Comparison of ENCODE assay signal across 16 cellular contexts in genomic region chr4:87071401-87071800, GRCh38.
A peak's percentile ranks its signal among the peaks of the same experiment; 100 is the strongest.
DNase-seq lines count a peak whose midpoint lies in the region; ATAC-seq and TF ChIP-seq lines count a peak whose summit lies in the region.
"Had no signal": no experiment of that assay in that cellular context is flagged by ENCODE, and none has a peak within 500 bp of the region (broad histone marks: within the 10 kb centered on the region; RNA-seq: fewer than 3 reads in every experiment).

No MANE protein-coding gene starts in this region.

- DNase-seq in T-helper 2 cell treated with Interferon-gamma antibody and Interleukin-4, amounts not matched to agents 5 μg/mL and 100 μg/mL, for 36 hours (ENCODE audit: low spot score) = no peak
- no peak for DNase-seq in T-helper 2 cell
- peak; percentile 25 to 74 for DNase-seq in NCI-H446 (lab: John Stamatoyannopoulos, UW)
- DNase-seq in colonic mucosa = peak; percentile 46
- DNase-seq in sigmoid colon = no peak
- no peak for DNase-seq in activated CD4-positive, alpha-beta T cell treated with anti-CD3 and anti-CD28 coated beads for 48 hours
- no peak for DNase-seq in natural killer cell treated with Interleukin-12 subunit alpha and Interleukin-12 subunit beta and Interleukin-15 and Interleukin-18, amount 100 ng/mL, for 72 hours (ENCODE audit: low spot score)
- DNase-seq in HAP-1 (ENCODE audit: low spot score in 2 of 2) = no peak
- DNase-seq: cerebellar nuclear complex, EL, hippocampal formation, KG1, NCI-H2107, PC-9, upper lobe of left lung had no signal

- H3K36me3 Mint-ChIP-seq in T-helper 2 cell treated with Interferon-gamma antibody and Interleukin-4, amounts not matched to agents 5 μg/mL and 100 μg/mL, for 36 hours (ENCODE audit: low read depth) = peaks cover 5% of the 10 kb centered on the region
- H3K36me3 Mint-ChIP-seq in natural killer cell treated with Interleukin-12 subunit alpha and Interleukin-12 subunit beta and Interleukin-15 and Interleukin-18, amount 100 ng/mL, for 72 hours = no peaks in the 10 kb centered on the region

- TF ChIP-seq POLR2A in sigmoid colon (IDR thresholded peaks at IDR 0.05) = no peak

- WGBS in sigmoid colon, 2 donors = 43 to 71% methylated on average over 3 of the region's 3 CpGs

- TF ChIP-seq CTCF in colonic mucosa (IDR thresholded peaks at IDR 0.05) (no peak), sigmoid colon (IDR thresholded peaks at IDR 0.05) (no peak)

- intact Hi-C loops in colonic mucosa (cut with DNase I) = no loop called here
- intact Hi-C loops in sigmoid colon (cut with DNase I) = no loop called here

- no peaks in the 10 kb centered on the region for H3K9me3 ChIP-seq in colonic mucosa
- no peaks in the 10 kb centered on the region for H3K9me3 ChIP-seq in sigmoid colon
- H3K9me3 ChIP-seq in HAP-1 = no peaks in the 10 kb centered on the region
- H3K9me3 ChIP-seq: upper lobe of left lung had no signal

- ATAC-seq in natural killer cell treated with Interleukin-12 subunit alpha and Interleukin-12 subunit beta and Interleukin-15 and Interleukin-18, amount 100 ng/mL, for 72 hours = no peak

- no peaks in the 10 kb centered on the region for H3K9me3 Mint-ChIP-seq in T-helper 2 cell treated with Interferon-gamma antibody and Interleukin-4, amounts not matched to agents 5 μg/mL and 100 μg/mL, for 36 hours
- no peaks in the 10 kb centered on the region for H3K9me3 Mint-ChIP-seq in natural killer cell treated with Interleukin-12 subunit alpha and Interleukin-12 subunit beta and Interleukin-15 and Interleukin-18, amount 100 ng/mL, for 72 hours
- H3K9me3 Mint-ChIP-seq: activated naive CD4-positive, alpha-beta T cell treated with anti-CD3 and anti-CD28 coated beads, Interleukin-2, amount 50 U/mL, for 24 hours had no signal

- H3K4me3 ChIP-seq in colonic mucosa = no peak overlapping the region
- no peak overlapping the region for H3K4me3 ChIP-seq in sigmoid colon
- H3K4me3 ChIP-seq in HAP-1 = no peak overlapping the region
- H3K4me3 ChIP-seq: PC-9, upper lobe of left lung had no signal

- H3K27me3 ChIP-seq in colonic mucosa (no peaks in the 10 kb centered on the region), sigmoid colon (no peaks in the 10 kb centered on the region), HAP-1 (ENCODE audit: low read depth) (no peaks in the 10 kb centered on the region)
- H3K27me3 ChIP-seq: upper lobe of left lung had no signal

- no peak overlapping the region for H3K9ac ChIP-seq in colonic mucosa (ENCODE audit: low read depth in 2 of 2, low read length in 2 of 2)

- H3K4me3 Mint-ChIP-seq in T-helper 2 cell treated with Interferon-gamma antibody and Interleukin-4, amounts not matched to agents 5 μg/mL and 100 μg/mL, for 36 hours = no peak overlapping the region
- no peak overlapping the region for H3K4me3 Mint-ChIP-seq in natural killer cell treated with Interleukin-12 subunit alpha and Interleukin-12 subunit beta and Interleukin-15 and Interleukin-18, amount 100 ng/mL, for 72 hours

- H3K27ac Mint-ChIP-seq in T-helper 2 cell treated with Interferon-gamma antibody and Interleukin-4, amounts not matched to agents 5 μg/mL and 100 μg/mL, for 36 hours = peak overlapping the region; percentile 16
- no peak overlapping the region for H3K27ac Mint-ChIP-seq in natural killer cell treated with Interleukin-12 subunit alpha and Interleukin-12 subunit beta and Interleukin-15 and Interleukin-18, amount 100 ng/mL, for 72 hours

- H3K36me3 ChIP-seq in colonic mucosa (no peaks in the 10 kb centered on the region), sigmoid colon (no peaks in the 10 kb centered on the region), HAP-1 (replicated peaks) (no peaks in the 10 kb centered on the region)

- peaks cover 23% of the 10 kb centered on the region for H3K4me1 ChIP-seq in colonic mucosa
- peaks cover 0 to 97% (median 90%) of the 10 kb centered on the region in 4 donors for H3K4me1 ChIP-seq in sigmoid colon
- peaks cover 15% of the 10 kb centered on the region for H3K4me1 ChIP-seq in HAP-1

- no peaks in the 10 kb centered on the region for H3K27me3 Mint-ChIP-seq in T-helper 2 cell treated with Interferon-gamma antibody and Interleukin-4, amounts not matched to agents 5 μg/mL and 100 μg/mL, for 36 hours (ENCODE audit: low read depth)
- H3K27me3 Mint-ChIP-seq in natural killer cell treated with Interleukin-12 subunit alpha and Interleukin-12 subunit beta and Interleukin-15 and Interleukin-18, amount 100 ng/mL, for 72 hours = no peaks in the 10 kb centered on the region
- H3K27me3 Mint-ChIP-seq: activated naive CD4-positive, alpha-beta T cell treated with anti-CD3 and anti-CD28 coated beads, Interleukin-2, amount 50 U/mL, for 24 hours had no signal

- in situ Hi-C loops in HAP-1 (cut with MboI; ENCODE audit: low sequenced_read_pairs) = no loop called here

- H3K4me1 Mint-ChIP-seq in T-helper 2 cell treated with Interferon-gamma antibody and Interleukin-4, amounts not matched to agents 5 μg/mL and 100 μg/mL, for 36 hours (ENCODE audit: low read depth) = peaks cover 37% of the 10 kb centered on the region
- peaks cover 36% of the 10 kb centered on the region in 2 donors for H3K4me1 Mint-ChIP-seq in natural killer cell treated with Interleukin-12 subunit alpha and Interleukin-12 subunit beta and Interleukin-15 and Interleukin-18, amount 100 ng/mL, for 72 hours (ENCODE audit: low read depth in 2 of 2)

- no peak overlapping the region for H3K27ac ChIP-seq in colonic mucosa
- peak overlapping the region in 3 of 4 donors; percentile 67 to 87 (median 86) for H3K27ac ChIP-seq in sigmoid colon
- H3K27ac ChIP-seq: PC-9 had no signal

- TF ChIP-seq EP300 in sigmoid colon (IDR thresholded peaks at IDR 0.05) = no peak

Comparison
In these comparisons a context has a peak if more than half of its experiments do, and no peak if none do; other contexts are left out.
1. DNase-seq: peak in NCI-H446 (2 of 2) and colonic mucosa (single experiment); none in T-helper 2 cell treated with Interferon-gamma antibody and Interleukin-4, amounts not matched to agents 5 μg/mL and 100 μg/mL, for 36 hours (single experiment), T-helper 2 cell (0 of 5), sigmoid colon (single experiment), activated CD4-positive, alpha-beta T cell treated with anti-CD3 and anti-CD28 coated beads for 48 hours (single experiment), natural killer cell treated with Interleukin-12 subunit alpha and Interleukin-12 subunit beta and Interleukin-15 and Interleukin-18, amount 100 ng/mL, for 72 hours (single experiment) and HAP-1 (0 of 2).